In the genomic region with DNA sequence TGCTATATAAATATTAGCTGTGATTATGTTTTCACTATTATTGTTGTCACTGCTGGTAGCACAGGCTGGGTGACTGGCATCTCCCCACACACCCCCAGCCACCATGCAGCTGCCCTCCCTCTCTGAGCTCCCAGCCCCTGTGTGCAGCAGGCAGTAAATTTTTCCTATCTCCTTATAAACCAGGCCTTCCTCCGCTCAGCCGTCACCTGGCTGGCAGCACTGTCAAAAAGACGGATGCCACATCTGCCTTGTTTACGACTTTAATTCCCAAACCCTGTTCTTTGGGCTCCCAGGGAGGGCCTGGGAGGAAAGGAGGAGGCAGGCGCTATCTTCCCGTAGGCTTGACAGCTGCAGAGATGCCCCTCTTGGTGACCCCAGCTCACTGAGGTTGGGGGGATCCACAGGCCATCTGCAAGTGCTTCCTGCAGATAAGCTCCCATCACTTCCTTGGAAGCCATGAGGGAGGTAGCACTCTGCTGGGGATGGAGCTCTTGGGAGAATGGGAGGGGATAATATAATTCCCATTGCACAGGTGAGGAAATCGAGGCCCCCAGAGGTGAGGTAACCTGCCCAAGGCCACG, we compare ENCODE assay signal across 25 cellular contexts.
A peak's percentile ranks its signal among the peaks of the same experiment; 100 is the strongest.
DNase-seq lines count a peak whose midpoint lies in the region; ATAC-seq, FAIRE-seq and TF ChIP-seq lines count a peak whose summit lies in the region.
"Had no signal": no experiment of that assay in that cellular context is flagged by ENCODE, and none has a peak within 500 bp of the region (broad histone marks: within the 10 kb centered on the region; RNA-seq: fewer than 3 reads in every experiment).

No MANE protein-coding gene starts in this region.

- H3K9me3 ChIP-seq in K562 (replicated peaks; ENCODE audit: control insufficient read depth, insufficient read depth, low read depth, low read length) (no peaks in the 10 kb centered on the region), neural cell (ENCODE audit: low read length) (no peaks in the 10 kb centered on the region), osteoblast (ENCODE audit: low read depth, low read length) (no peaks in the 10 kb centered on the region)
- H3K9me3 ChIP-seq: SJSA1 had no signal

- H3K27ac Mint-ChIP-seq in activated CD4-positive, alpha-beta T cell treated with anti-CD3 and anti-CD28 coated beads for 36 hours, result no peak overlapping the region

- H3K27me3 ChIP-seq in K562 (ENCODE audit: control insufficient read depth in 2 of 2, insufficient read depth in 2 of 2, low read length in 2 of 2), result peaks cover 7 to 43% of the 10 kb centered on the region in 2 experiments
- no peaks in the 10 kb centered on the region for H3K27me3 ChIP-seq in neural cell (ENCODE audit: insufficient read depth, low read depth, low read length)
- peaks cover 21% of the 10 kb centered on the region for H3K27me3 ChIP-seq in osteoblast (ENCODE audit: insufficient read depth, low read length)

- TF ChIP-seq RAD21 in K562 (CRISPR knock-in tag; conservative IDR thresholded peaks at IDR 0.05 in 1 of 2, IDR thresholded peaks at IDR 0.05 in 1 of 2) (no peak), neural cell (conservative IDR thresholded peaks at IDR 0.05) (no peak)

- POLR2A ChIA-PET in K562 (lab: Yijun Ruan, JAX), result interaction anchor here (0.6 to 1.2 kb wide), 5 partner anchors 86 to 944 kb away, joined by 3 to 4 read pairs (median 3); partner anchors contain the start of gene IP6K3
- POLR2A ChIA-PET in activated CD4-positive, alpha-beta T cell treated with anti-CD3 and anti-CD28 coated beads for 36 hours (lab: Charles Lee), result no interaction called here

- intact Hi-C loops in K562 (cut with micrococcal nuclease), result no loop called here
- intact Hi-C loops in activated CD4-positive, alpha-beta T cell treated with anti-CD3 and anti-CD28 coated beads for 36 hours (cut with DNase I, micrococcal nuclease), result no loop called here

- no peaks in the 10 kb centered on the region for H3K9me2 ChIP-seq in neural cell (ENCODE audit: insufficient read depth, low read length)

- no peak overlapping the region for H3K4me3 ChIP-seq in K562
- H3K4me3 ChIP-seq in neural cell (ENCODE audit: low read length), result no peak overlapping the region
- H3K4me3 ChIP-seq in osteoblast (ENCODE audit: insufficient read depth, low read length), result no peak overlapping the region
- H3K4me3 ChIP-seq: GM23248, SJSA1 had no signal

- no peaks in the 10 kb centered on the region for H3F3A ChIP-seq in neural cell (ENCODE audit: insufficient read depth, low read length, poor library complexity, severe bottlenecking)

- H3K4me2 ChIP-seq in K562 (ENCODE audit: insufficient read depth, low read length) (no peak overlapping the region), neural cell (ENCODE audit: low read length) (no peak overlapping the region), osteoblast (ENCODE audit: insufficient read depth, low read length) (no peak overlapping the region)

- in situ Hi-C loops in K562 (cut with MboI) (no loop called here), GM13977 (cut with MboI; ENCODE audit: low pct_unique_long_range_greater_than_20kb, low sequenced_read_pairs, unreplicated experiment) (no loop called here)

- DNase-seq in NCI-H2081 (lab: John Stamatoyannopoulos, UW) (peak; percentile 7 to 9), NCI-H2081 treated with DMSO at 0.1 percent for 48 hours (lab: John Stamatoyannopoulos, UW) (no peak), CMK (ENCODE audit: low read depth) (peak; percentile 52), K562 (ENCODE audit: extremely low read depth in 1 of 4, low spot score in 3 of 4) (peak in 1 of 4 experiments; percentile 23), osteoblast (ENCODE audit: insufficient read length, low spot score, missing footprints) (no peak), GM13977 (ENCODE audit: low spot score) (no peak)
- no peak for DNase-seq in activated CD4-positive, alpha-beta T cell treated with anti-CD3 and anti-CD28 coated beads for 36 hours
- DNase-seq: 8988T, ACHN, GM23248, H7, KBM-7, MV-4-11, NCI-H1105, NCI-H1694, NCI-H2029 treated with DMSO at 0.1 percent for 48 hours, NCI-H345, NCI-H510A treated with DMSO at 0.1 percent for 48 hours, NCI-H748 treated with DMSO at 0.1 percent for 48 hours, Right ventricle myocardium superior, RPMI8226, T-helper 1 cell had no signal

- H2AFZ ChIP-seq in K562 (ENCODE audit: low read depth, low read length), result no peak overlapping the region
- H2AFZ ChIP-seq in neural cell (ENCODE audit: low read depth, low read length), result no peak overlapping the region
- H2AFZ ChIP-seq in osteoblast (ENCODE audit: low read length), result no peak overlapping the region
- H2AFZ ChIP-seq: GM23248 had no signal

- H3K9ac ChIP-seq in K562 (ENCODE audit: insufficient read depth in 1 of 2, low read depth in 2 of 2, low read length in 2 of 2) (no peak overlapping the region), neural cell (ENCODE audit: low read length) (peak overlapping the region; percentile 15)
- H3K9ac ChIP-seq: GM23248 had no signal

- H3K27me3 Mint-ChIP-seq in activated CD4-positive, alpha-beta T cell treated with anti-CD3 and anti-CD28 coated beads for 36 hours, result no peaks in the 10 kb centered on the region

- no peaks in the 10 kb centered on the region for H3K4me1 Mint-ChIP-seq in activated CD4-positive, alpha-beta T cell treated with anti-CD3 and anti-CD28 coated beads for 36 hours

- no peak for FAIRE-seq in K562 (lab: Jason Lieb, UNC)
- FAIRE-seq: HTR-8/SVneo had no signal

- no TSS peak for BruUV-seq in K562 (replicated peaks; lab: Mats Ljungman, UMichigan)

- H3K4me1 ChIP-seq in K562 (replicated peaks in 1 of 2; ENCODE audit: control insufficient read depth in 2 of 2, insufficient read depth in 2 of 2, low read length in 2 of 2) (peaks cover 0 to 16% of the 10 kb centered on the region in 2 experiments; a peak in 3 of 5 replicates), osteoblast (ENCODE audit: insufficient read depth, low read length) (no peaks in the 10 kb centered on the region)
- H3K4me1 ChIP-seq: SJSA1 had no signal

- ATAC-seq in K562, result no peak
- no peak for ATAC-seq in activated CD4-positive, alpha-beta T cell treated with anti-CD3 and anti-CD28 coated beads for 36 hours

- H3K27ac ChIP-seq in K562 (ENCODE audit: extremely low read depth, low read depth, low read length) (no peak overlapping the region), neural cell (ENCODE audit: low read length) (peak overlapping the region; percentile 55), osteoblast (ENCODE audit: low read depth, low read length) (no peak overlapping the region)
- H3K27ac ChIP-seq: GM23248, SJSA1 had no signal

- H3K36me3 ChIP-seq in K562 (ENCODE audit: control insufficient read depth, insufficient read depth, low read length) (no peaks in the 10 kb centered on the region), neural cell (ENCODE audit: insufficient read depth, low read length) (no peaks in the 10 kb centered on the region), osteoblast (ENCODE audit: insufficient read depth, low read length) (no peaks in the 10 kb centered on the region)
- H3K36me3 ChIP-seq: SJSA1 had no signal

- H3K9me3 Mint-ChIP-seq in activated CD4-positive, alpha-beta T cell treated with anti-CD3 and anti-CD28 coated beads for 36 hours (ENCODE audit: low read depth), result no peaks in the 10 kb centered on the region

- WGBS in K562 (ENCODE audit: insufficient coverage, low coverage, missing lambda C conversion rate), result 5% methylated on average over 8 of the region's 8 CpGs

- H3K4me3 Mint-ChIP-seq in activated CD4-positive, alpha-beta T cell treated with anti-CD3 and anti-CD28 coated beads for 36 hours, result no peak overlapping the region

- no peaks in the 10 kb centered on the region for H3K36me3 Mint-ChIP-seq in activated CD4-positive, alpha-beta T cell treated with anti-CD3 and anti-CD28 coated beads for 36 hours (ENCODE audit: low read depth)

- H3K9me1 ChIP-seq in K562 (ENCODE audit: control insufficient read depth, insufficient read depth, low read length), result no peaks in the 10 kb centered on the region

- CTCF ChIA-PET in K562 (lab: Yijun Ruan, JAX; ENCODE audit: low intra/inter-chr PET ratio), result no interaction called here
- CTCF ChIA-PET in activated CD4-positive, alpha-beta T cell treated with anti-CD3 and anti-CD28 coated beads for 36 hours (lab: Charles Lee), result interaction anchor here (0.6 to 1.0 kb wide), 3 partner anchors 16 to 126 kb away, joined by 3 to 5 read pairs (median 4); no protein-coding TSS in a partner anchor

- H4K20me1 ChIP-seq in K562 (replicated peaks; ENCODE audit: control insufficient read depth, insufficient read depth, low read length) (peaks cover 5% of the 10 kb centered on the region), neural cell (ENCODE audit: insufficient read depth) (no peaks in the 10 kb centered on the region), osteoblast (ENCODE audit: insufficient read depth, low read length) (no peaks in the 10 kb centered on the region)

- TF ChIP-seq CTCF in K562 (IDR thresholded peaks at IDR 0.05 in 2 of 3, conservative IDR thresholded peaks at IDR 0.05 in 1 of 3; ENCODE audit: insufficient read depth in 2 of 3, low read depth in 1 of 3, low read length in 3 of 3), result no peak
- TF ChIP-seq CTCF in neural cell (IDR thresholded peaks at IDR 0.05; ENCODE audit: poor library complexity, severe bottlenecking), result no peak
- no peak for TF ChIP-seq CTCF in osteoblast (IDR thresholded peaks at IDR 0.05; ENCODE audit: extremely low read depth, low read depth, low read length)
- TF ChIP-seq CTCF in GM13977 (IDR thresholded peaks at IDR 0.05; ENCODE audit: extremely low read depth, insufficient read depth, missing control alignments), result no peak

- TF ChIP-seq EP300 in K562 (IDR thresholded peaks at IDR 0.05; ENCODE audit: low read length), result no peak
- TF ChIP-seq EP300 in neural cell (conservative IDR thresholded peaks at IDR 0.05; ENCODE audit: poor library complexity, severe bottlenecking), result peak; percentile 23

- H3K79me2 ChIP-seq in K562 (ENCODE audit: control insufficient read depth, insufficient read depth, low read length), result no peaks in the 10 kb centered on the region
- no peaks in the 10 kb centered on the region for H3K79me2 ChIP-seq in neural cell (replicated peaks; ENCODE audit: insufficient read depth, low read length)
- H3K79me2 ChIP-seq in osteoblast (ENCODE audit: insufficient read depth, low read length), result no peaks in the 10 kb centered on the region

- no peak for TF ChIP-seq POLR2A in K562 (conservative IDR thresholded peaks at IDR 0.05)

TF ChIP-seq in neural cell, 6 proteins besides CTCF, POLR2A, EP300 and RAD21 (continues in another document):
- peak; percentile 19 for TF ChIP-seq POLR2AphosphoS5 (IDR thresholded peaks at IDR 0.05)

Comparison
In these comparisons a context has a peak if more than half of its experiments do, and no peak if none do; other contexts are left out.
1. DNase-seq: peak in NCI-H2081 (2 of 2) and CMK (single experiment); none in NCI-H2081 treated with DMSO at 0.1 percent for 48 hours (single experiment), osteoblast (single experiment), activated CD4-positive, alpha-beta T cell treated with anti-CD3 and anti-CD28 coated beads for 36 hours (single experiment) and GM13977 (single experiment).